16 cellular contexts compared by ENCODE assay signal in genomic region chr6:130928158-130928917, GRCh38.
A peak's percentile ranks its signal among the peaks of the same experiment; 100 is the strongest.
DNase-seq lines count a peak whose midpoint lies in the region; ATAC-seq and TF ChIP-seq lines count a peak whose summit lies in the region.
"Had no signal": no experiment of that assay in that cellular context is flagged by ENCODE, and none has a peak within 500 bp of the region (broad histone marks: within the 10 kb centered on the region; RNA-seq: fewer than 3 reads in every experiment).

No MANE protein-coding gene starts in this region.

- no peak for TF ChIP-seq CTCF in PC-3 (conservative IDR thresholded peaks at IDR 0.05; ENCODE audit: low read depth, low read length)
- TF ChIP-seq CTCF in fibroblast of lung (conservative IDR thresholded peaks at IDR 0.05 in 1 of 2, IDR thresholded peaks at IDR 0.05 in 1 of 2; ENCODE audit: low read depth in 1 of 2, low read length in 2 of 2): no peak
- no peak for TF ChIP-seq CTCF in transverse colon (IDR thresholded peaks at IDR 0.05)

- H3K9ac ChIP-seq in PC-3 (ENCODE audit: low read length) (no peak overlapping the region), fibroblast of lung (ENCODE audit: insufficient read depth, low read length) (no peak overlapping the region)

- H3K27me3 ChIP-seq in PC-3 (ENCODE audit: low read length) (no peaks in the 10 kb centered on the region), fibroblast of lung (ENCODE audit: control insufficient read depth, insufficient read depth, low read length) (no peaks in the 10 kb centered on the region), transverse colon (no peaks in the 10 kb centered on the region)
- H3K27me3 ChIP-seq: suprapubic skin had no signal

- DNase-seq in G401 (ENCODE audit: low spot score) (peak; percentile 9), PC-3 (no peak), fibroblast of lung (ENCODE audit: low read depth in 2 of 2) (no peak), pons (ENCODE audit: low spot score) (peak; percentile 90), transverse colon (no peak)
- DNase-seq: activated naive CD4-positive, alpha-beta T cell; Karpas-422; NCI-H187 treated with DMSO at 0.1 percent for 48 hours; NCI-H748 treated with DMSO at 0.1 percent for 48 hours; nephron progenitor cell; small intestine; WERI-Rb-1 had no signal

- no peak for TF ChIP-seq POLR2A in transverse colon (IDR thresholded peaks at IDR 0.05)

- no peaks in the 10 kb centered on the region for H3K9me2 ChIP-seq in PC-3 (replicated peaks; ENCODE audit: low read length)

- H4K20me1 ChIP-seq in PC-3 (ENCODE audit: low read length): no peaks in the 10 kb centered on the region
- no peaks in the 10 kb centered on the region for H4K20me1 ChIP-seq in fibroblast of lung (ENCODE audit: control insufficient read depth, extremely low read depth, insufficient read depth, low read length)

- peaks cover 30% of the 10 kb centered on the region for H3K4me1 ChIP-seq in PC-3 (ENCODE audit: insufficient read depth, low read length)
- H3K4me1 ChIP-seq in fibroblast of lung (ENCODE audit: control insufficient read depth, extremely low read depth, insufficient read depth, low read length): peaks cover 9% of the 10 kb centered on the region
- peaks cover 0 to 21% (median 6%) of the 10 kb centered on the region in 4 donors for H3K4me1 ChIP-seq in transverse colon

- BruUV-seq in PC-3 (replicated peaks; lab: Mats Ljungman, UMichigan): no TSS peak

- no peak overlapping the region for H2AFZ ChIP-seq in PC-3 (ENCODE audit: low read length)
- H2AFZ ChIP-seq in fibroblast of lung (ENCODE audit: low read length): no peak overlapping the region

- in situ Hi-C loops in G401 (cut with HindIII; ENCODE audit: low sequenced_read_pairs) (no loop called here), transverse colon (cut with MboI; ENCODE audit: low pct_ligation_motif_present in 1 of 4, low pct_unique_long_range_greater_than_20kb in 1 of 4, low sequenced_read_pairs in 3 of 4) (no loop called here)

- no peak for TF ChIP-seq EP300 in transverse colon (IDR thresholded peaks at IDR 0.05; ENCODE audit: low read depth)

- no peaks in the 10 kb centered on the region for H3K36me3 ChIP-seq in PC-3 (ENCODE audit: low read depth, low read length)
- H3K36me3 ChIP-seq in fibroblast of lung (ENCODE audit: control insufficient read depth, insufficient read depth, low read length): no peaks in the 10 kb centered on the region
- H3K36me3 ChIP-seq in transverse colon: no peaks in the 10 kb centered on the region
- H3K36me3 ChIP-seq: suprapubic skin, WERI-Rb-1 had no signal

- POLR2A ChIA-PET in PC-3 (lab: Charles Lee; ENCODE audit: unreplicated experiment): no interaction called here

- intact Hi-C loops in PC-3 (cut with micrococcal nuclease): no loop called here
- intact Hi-C loops in transverse colon (cut with DNase I; ENCODE audit: low total_unique reads): no loop called here

- H3K9me3 ChIP-seq in PC-3 (ENCODE audit: low read length): no peaks in the 10 kb centered on the region
- H3K9me3 ChIP-seq in fibroblast of lung (ENCODE audit: control insufficient read depth, insufficient read depth, low read depth, low read length): no peaks in the 10 kb centered on the region
- H3K9me3 ChIP-seq in transverse colon: no peaks in the 10 kb centered on the region
- H3K9me3 ChIP-seq: suprapubic skin had no signal

- H3K4me3 ChIP-seq in PC-3 (ENCODE audit: low read length) (0 out of 2 replicates have a peak overlapping the region, but pooled peaks have one; percentile 29), fibroblast of lung (replicated peaks in 1 of 4; ENCODE audit: control extremely low read depth in 1 of 4, insufficient read depth in 1 of 4, low read depth in 3 of 4, low read length in 4 of 4) (no peak overlapping the region), transverse colon (no peak overlapping the region)
- H3K4me3 ChIP-seq: suprapubic skin had no signal

- no peaks in the 10 kb centered on the region for H3F3A ChIP-seq in PC-3 (ENCODE audit: low read length, unreplicated experiment)

- peak overlapping the region; percentile 45 for H3K27ac ChIP-seq in PC-3 (ENCODE audit: low read length)
- no peak overlapping the region for H3K27ac ChIP-seq in fibroblast of lung (ENCODE audit: insufficient read depth, low read length)
- H3K27ac ChIP-seq in transverse colon: no peak overlapping the region
- H3K27ac ChIP-seq: suprapubic skin, WERI-Rb-1 had no signal

- CTCF ChIA-PET in PC-3 (lab: Charles Lee): no interaction called here

- ATAC-seq in PC-3: no peak
- ATAC-seq in HG02678 (IDR thresholded peaks at IDR 0.05; ENCODE audit: unreplicated experiment): no peak
- ATAC-seq in HG03521 (IDR thresholded peaks at IDR 0.05; ENCODE audit: unreplicated experiment): no peak
- no peak for ATAC-seq in GM18868 (IDR thresholded peaks at IDR 0.05; ENCODE audit: unreplicated experiment)

- peaks cover 32% of the 10 kb centered on the region for H3K79me2 ChIP-seq in PC-3 (ENCODE audit: low read length)
- peaks cover 24% of the 10 kb centered on the region for H3K79me2 ChIP-seq in fibroblast of lung (ENCODE audit: control insufficient read depth, insufficient read depth, low read length)

- 74 to 84% methylated on average over 5 to 6 of the region's 6 CpGs for WGBS in transverse colon (ENCODE audit: low coverage in 1 of 2), 2 donors

- H3K4me2 ChIP-seq in PC-3 (ENCODE audit: low read length): peak overlapping the region; percentile 69
- H3K4me2 ChIP-seq in fibroblast of lung (ENCODE audit: extremely low read depth, insufficient read depth, low read length): peak overlapping the region; percentile 72

Comparison
In these comparisons a context has a peak if more than half of its experiments do, and no peak if none do; other contexts are left out.
1. DNase-seq: peak in G401 (single experiment) and pons (single experiment); none in PC-3 (single experiment), fibroblast of lung (0 of 2) and transverse colon (single experiment).